9 cellular contexts compared by ENCODE assay signal in the genomic region with DNA sequence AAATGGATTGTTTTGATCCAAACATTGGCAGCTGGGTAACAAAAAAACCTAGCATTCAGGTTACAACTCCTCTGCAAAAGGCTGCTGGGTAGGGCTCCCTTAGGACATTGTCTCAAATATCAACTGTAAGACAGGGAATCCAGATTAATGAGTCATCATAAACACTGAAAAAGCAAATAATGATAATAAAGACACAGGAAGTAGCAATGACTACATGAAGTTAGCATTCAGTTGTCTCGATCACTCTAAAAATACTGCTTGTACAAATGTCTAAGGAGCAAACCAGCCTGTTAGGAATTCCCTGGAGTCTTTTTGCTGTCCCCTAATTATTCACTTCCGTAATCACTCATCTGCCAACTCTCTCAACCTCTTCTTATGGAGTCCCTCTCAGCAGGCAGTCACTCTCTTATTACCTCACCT.
DNase-seq lines count a peak whose midpoint lies in the region; ATAC-seq, FAIRE-seq and TF ChIP-seq lines count a peak whose summit lies in the region.
"Had no signal": no experiment of that assay in that cellular context is flagged by ENCODE, and none has a peak within 500 bp of the region (broad histone marks: within the 10 kb centered on the region; RNA-seq: fewer than 3 reads in every experiment).

No MANE protein-coding gene starts in this region.

- DNase-seq in HCT116 (ENCODE audit: low read depth, low spot score) (peak; percentile 27), NCI-H510A (lab: John Stamatoyannopoulos, UW) (peak; percentile 9), epithelial cell of esophagus (ENCODE audit: low read depth) (peak; percentile 85), small intestine (peak; percentile 41), adrenal gland (no peak), posterior vena cava (ENCODE audit: low spot score) (no peak)
- DNase-seq: activated naive CD8-positive, alpha-beta T cell treated with anti-CD3 and anti-CD28 coated beads, Interleukin-2, amount 50 U/mL, for 24 hours; spleen had no signal

- no peaks in the 10 kb centered on the region for H3K36me3 ChIP-seq in HCT116 (ENCODE audit: control insufficient read depth in 1 of 2, insufficient read depth in 2 of 2, low read length in 2 of 2)
- H3K36me3 ChIP-seq in small intestine (ENCODE audit: control insufficient read depth in 2 of 2, insufficient read depth in 2 of 2, low read length in 2 of 2): no peaks in the 10 kb centered on the region
- no peaks in the 10 kb centered on the region for H3K36me3 ChIP-seq in adrenal gland (replicated peaks in 1 of 2)
- H3K36me3 ChIP-seq: spleen had no signal

- 0 out of 2 replicates have a peak overlapping the region, but pooled peaks have one; percentile 14 for H3K9ac ChIP-seq in HCT116 (ENCODE audit: low read length)

- H3K9me2 ChIP-seq in HCT116 (ENCODE audit: insufficient read depth): no peaks in the 10 kb centered on the region

- H3K27ac ChIP-seq in HCT116 (ENCODE audit: low read depth, low read length) (peak overlapping the region; percentile 55; the same call in 1 of the 2 replicates), small intestine (ENCODE audit: low read depth in 1 of 2, low read length in 1 of 2) (peak overlapping the region; percentile 36 to 38), adrenal gland (no peak overlapping the region)
- H3K27ac ChIP-seq: spleen had no signal

- peak; percentile 69 for ATAC-seq in HCT116
- ATAC-seq in GM19023 (IDR thresholded peaks at IDR 0.05; ENCODE audit: unreplicated experiment): no peak
- ATAC-seq: activated naive CD8-positive, alpha-beta T cell treated with anti-CD3 and anti-CD28 coated beads, Interleukin-2, amount 50 U/mL, for 24 hours had no signal

- no TSS peak for BruUV-seq in HCT116 (replicated peaks; lab: Mats Ljungman, UMichigan)

- no peak overlapping the region for H3K4me3 ChIP-seq in HCT116 (replicated peaks in 1 of 2; ENCODE audit: low read depth in 1 of 2, low read length in 2 of 2)
- no peak overlapping the region for H3K4me3 ChIP-seq in epithelial cell of esophagus (ENCODE audit: low read length)
- H3K4me3 ChIP-seq in small intestine (ENCODE audit: low read depth in 1 of 2, low read length in 2 of 2): no peak overlapping the region
- H3K4me3 ChIP-seq in adrenal gland: no peak overlapping the region
- H3K4me3 ChIP-seq: spleen had no signal

- 44 to 60% (median 47%) methylated on average over 2 of the region's 2 CpGs for WGBS in small intestine, 3 donors
- 43 to 74% (median 62%) methylated on average over 2 of the region's 2 CpGs for WGBS in adrenal gland, 4 donors

- CTCF ChIA-PET in HCT116 (lab: Charles Lee): no interaction called here

- intact Hi-C loops in HCT116 (cut with micrococcal nuclease) (no loop called here), adrenal gland (cut with DNase I) (no loop called here), posterior vena cava (cut with DNase I) (no loop called here)

- no peak overlapping the region for H2AFZ ChIP-seq in HCT116 (ENCODE audit: low read depth, low read length, poor library complexity, severe bottlenecking)

- H3K4me1 ChIP-seq in HCT116 (ENCODE audit: control insufficient read depth in 1 of 2, insufficient read depth in 2 of 2, low read length in 2 of 2) (peaks cover 9 to 14% of the 10 kb centered on the region in 2 experiments; a peak in 3 of 4 replicates), small intestine (ENCODE audit: control insufficient read depth in 2 of 2, insufficient read depth in 1 of 2, low read depth in 1 of 2, low read length in 1 of 2) (peaks cover 2 to 4% of the 10 kb centered on the region in 2 donors), adrenal gland (replicated peaks in 1 of 2) (no peaks in the 10 kb centered on the region)
- H3K4me1 ChIP-seq: spleen had no signal

- H3K4me2 ChIP-seq in HCT116 (ENCODE audit: low read length): peak overlapping the region; percentile 53

- TF ChIP-seq POLR2A in HCT116 (IDR thresholded peaks at IDR 0.05; ENCODE audit: borderline replicate concordance, extremely low read depth, insufficient read depth, insufficient read length) (no peak), adrenal gland (IDR thresholded peaks at IDR 0.05) (no peak)

- RAD21 ChIA-PET in HCT116 (lab: Charles Lee; ENCODE audit: low non-redundant PET in 1 of 2, low total read pairs in 2 of 2, uncharacterized antibody in 2 of 2, unreplicated experiment in 2 of 2): no interaction called here

- no peak for TF ChIP-seq CTCF in HCT116 (IDR thresholded peaks at IDR 0.05 in 2 of 3, conservative IDR thresholded peaks at IDR 0.05 in 1 of 3; ENCODE audit: borderline replicate concordance in 1 of 3, insufficient read depth in 1 of 3, low read depth in 2 of 3, low read length in 2 of 3)
- TF ChIP-seq CTCF in epithelial cell of esophagus (IDR thresholded peaks at IDR 0.05; ENCODE audit: insufficient read depth, low read depth, low read length, missing control alignments): no peak
- no peak for TF ChIP-seq CTCF in adrenal gland (IDR thresholded peaks at IDR 0.05)

- no peak for TF ChIP-seq RAD21 in HCT116 (IDR thresholded peaks at IDR 0.05; ENCODE audit: low read depth)

- H3K27me3 ChIP-seq in HCT116 (ENCODE audit: insufficient read depth, low read length): no peaks in the 10 kb centered on the region
- no peaks in the 10 kb centered on the region for H3K27me3 ChIP-seq in small intestine (ENCODE audit: control insufficient read depth in 2 of 2, insufficient read depth in 2 of 2, low read length in 2 of 2)
- no peaks in the 10 kb centered on the region for H3K27me3 ChIP-seq in adrenal gland

- no peak for FAIRE-seq in small intestine (lab: Jason Lieb, UNC)

- POLR2A ChIA-PET in HCT116 (lab: Charles Lee): no interaction called here

- H4K20me1 ChIP-seq in HCT116 (ENCODE audit: insufficient read depth): no peaks in the 10 kb centered on the region

- no peaks in the 10 kb centered on the region for H3K79me2 ChIP-seq in HCT116 (ENCODE audit: insufficient read depth, low read length)

- H3K9me3 ChIP-seq in HCT116 (ENCODE audit: control insufficient read depth in 1 of 2, insufficient read depth in 1 of 2, low read depth in 1 of 2, low read length in 2 of 2) (no peaks in the 10 kb centered on the region), small intestine (ENCODE audit: control insufficient read depth, low read depth) (no peaks in the 10 kb centered on the region), adrenal gland (replicated peaks in 1 of 3) (no peaks in the 10 kb centered on the region)
- H3K9me3 ChIP-seq: spleen had no signal

TF ChIP-seq in HCT116, 20 proteins besides CTCF, POLR2A, EP300 and RAD21:
- TF ChIP-seq SP1 (IDR thresholded peaks at IDR 0.05; ENCODE audit: low read depth): no peak
- peak; percentile 48; the same call in 1 of the 2 replicates for TF ChIP-seq JUND (IDR thresholded peaks at IDR 0.05)
- no peak for TF ChIP-seq ELF1 (IDR thresholded peaks at IDR 0.05; ENCODE audit: borderline replicate concordance, low read depth)
- no peak for TF ChIP-seq CEBPB (IDR thresholded peaks at IDR 0.05; ENCODE audit: low read depth)
- no peak for TF ChIP-seq ZNF274 (IDR thresholded peaks at IDR 0.05; ENCODE audit: low read depth, low read length)
- TF ChIP-seq YY1 (IDR thresholded peaks at IDR 0.05; ENCODE audit: extremely low read depth, insufficient replicate concordance, low read depth, low read length): no peak
- TF ChIP-seq ZFX (IDR thresholded peaks at IDR 0.05): no peak
- TF ChIP-seq TCF7L2 (IDR thresholded peaks at IDR 0.05; ENCODE audit: borderline replicate concordance, extremely low read depth, insufficient read depth, insufficient read length): no peak
- no peak for TF ChIP-seq CBX3 (IDR thresholded peaks at IDR 0.05; ENCODE audit: low read depth)
- peak; percentile 63 for TF ChIP-seq FOSL1 (IDR thresholded peaks at IDR 0.05; ENCODE audit: low read depth)

Comparison
In these comparisons a context has a peak if more than half of its experiments do, and no peak if none do; other contexts are left out.
1. DNase-seq: peak in HCT116 (single experiment), NCI-H510A (single experiment), epithelial cell of esophagus (single experiment) and small intestine (single experiment); none in adrenal gland (0 of 7) and posterior vena cava (single experiment).
2. H3K27ac ChIP-seq: peak in HCT116 (single experiment) and small intestine (2 of 2); none in adrenal gland (0 of 5).